24 cellular contexts compared by ENCODE assay signal in the genomic region with DNA sequence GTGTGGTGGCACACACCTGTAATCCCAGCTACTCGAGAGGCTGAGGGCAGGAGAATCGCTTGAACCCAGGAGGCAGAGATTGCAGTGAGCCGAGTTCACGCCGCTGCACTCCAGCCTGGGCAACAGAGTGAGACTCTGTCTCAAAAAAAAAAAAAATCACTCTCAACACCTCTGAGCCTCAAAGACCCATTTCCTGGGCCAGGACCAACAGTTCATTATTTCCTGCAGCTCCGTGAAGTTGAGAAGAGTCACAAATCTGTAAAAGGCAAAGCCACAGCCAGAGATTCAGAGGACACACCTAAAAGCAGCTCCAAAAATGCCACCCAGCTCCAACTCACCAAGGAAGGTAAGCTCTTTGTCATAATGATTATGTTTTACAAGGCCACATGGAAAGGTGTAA. TPM values are rescaled to one million over a fixed set of nuclear protein-coding genes. Genes with fewer than 3 reads are reported as not detected.
DNase-seq lines count a peak whose midpoint lies in the region; ATAC-seq and TF ChIP-seq lines count a peak whose summit lies in the region.
"Had no signal": no experiment of that assay in that cellular context is flagged by ENCODE, and none has a peak within 500 bp of the region (broad histone marks: within the 10 kb centered on the region; RNA-seq: fewer than 3 reads in every experiment).

No MANE protein-coding gene starts in this region.

- no peak overlapping the region for H3K9ac ChIP-seq in colonic mucosa (ENCODE audit: low read depth in 2 of 2, low read length in 2 of 2)
- H3K9ac ChIP-seq: BLaER1 treated with 17β-estradiol and CSF1 and Interleukin-3, amounts not matched to agents 10 nM and 100 nM; GM23248 had no signal

- intact Hi-C loops in activated CD4-positive, alpha-beta memory T cell treated with anti-CD3 and anti-CD28 coated beads for 36 hours (cut with micrococcal nuclease): no loop called here
- intact Hi-C loops in natural killer cell (cut with micrococcal nuclease): no loop called here
- intact Hi-C loops in colonic mucosa (cut with DNase I): no loop called here

- no peaks in the 10 kb centered on the region for H3K9me3 ChIP-seq in CD8-positive, alpha-beta memory T cell (ENCODE audit: low read length)
- H3K9me3 ChIP-seq in colonic mucosa: no peaks in the 10 kb centered on the region
- H3K9me3 ChIP-seq: A549; BE2C; BLaER1 treated with 17β-estradiol and CSF1 and Interleukin-3, amounts not matched to agents 10 nM and 100 nM had no signal

- H3K36me3 Mint-ChIP-seq in activated CD4-positive, alpha-beta memory T cell treated with anti-CD3 and anti-CD28 coated beads, Interleukin-2, amount 10 ng/mL, durations not matched to agents 7 days and 5 days (ENCODE audit: low read depth): no peaks in the 10 kb centered on the region
- H3K36me3 Mint-ChIP-seq in activated CD4-positive, alpha-beta memory T cell treated with anti-CD3 and anti-CD28 coated beads for 36 hours: no peaks in the 10 kb centered on the region
- peaks cover 0 to 4% (median 3%) of the 10 kb centered on the region in 3 donors for H3K36me3 Mint-ChIP-seq in CD8-positive, alpha-beta memory T cell
- H3K36me3 Mint-ChIP-seq in effector memory CD8-positive, alpha-beta T cell (ENCODE audit: insufficient read depth): peaks cover 3% of the 10 kb centered on the region
- peaks cover 7% of the 10 kb centered on the region for H3K36me3 Mint-ChIP-seq in natural killer cell
- H3K36me3 Mint-ChIP-seq: CD14-positive monocyte had no signal

- H3K4me3 ChIP-seq in CD8-positive, alpha-beta memory T cell (ENCODE audit: low read length): no peak overlapping the region
- no peak overlapping the region for H3K4me3 ChIP-seq in colonic mucosa
- H3K4me3 ChIP-seq: A549; BLaER1 treated with 17β-estradiol and CSF1 and Interleukin-3, amounts not matched to agents 10 nM and 100 nM; GM23248 had no signal

- H3K4me1 ChIP-seq in CD8-positive, alpha-beta memory T cell (ENCODE audit: insufficient read depth, low read length): peaks cover 15% of the 10 kb centered on the region
- H3K4me1 ChIP-seq in colonic mucosa: no peaks in the 10 kb centered on the region
- H3K4me1 ChIP-seq: BE2C; BLaER1 treated with 17β-estradiol and CSF1 and Interleukin-3, amounts not matched to agents 10 nM and 100 nM had no signal

- no peak for TF ChIP-seq CTCF in natural killer cell (IDR thresholded peaks at IDR 0.05)
- no peak for TF ChIP-seq CTCF in colonic mucosa (IDR thresholded peaks at IDR 0.05)

- H3K36me3 ChIP-seq in CD8-positive, alpha-beta memory T cell (ENCODE audit: insufficient read depth, low read length): no peaks in the 10 kb centered on the region
- no peaks in the 10 kb centered on the region for H3K36me3 ChIP-seq in colonic mucosa
- H3K36me3 ChIP-seq: BE2C; BLaER1 treated with 17β-estradiol and CSF1 and Interleukin-3, amounts not matched to agents 10 nM and 100 nM had no signal

- peaks cover 20% of the 10 kb centered on the region for H3K27me3 Mint-ChIP-seq in activated CD4-positive, alpha-beta memory T cell treated with anti-CD3 and anti-CD28 coated beads, Interleukin-2, amount 10 ng/mL, durations not matched to agents 7 days and 5 days
- H3K27me3 Mint-ChIP-seq in activated CD4-positive, alpha-beta memory T cell treated with anti-CD3 and anti-CD28 coated beads for 36 hours: peaks cover 6% of the 10 kb centered on the region
- H3K27me3 Mint-ChIP-seq in CD8-positive, alpha-beta memory T cell: peaks cover 4 to 18% of the 10 kb centered on the region in 2 donors
- H3K27me3 Mint-ChIP-seq in effector memory CD8-positive, alpha-beta T cell: peaks cover 0 to 25% of the 10 kb centered on the region in 2 donors
- peaks cover 4 to 16% of the 10 kb centered on the region in 2 donors for H3K27me3 Mint-ChIP-seq in natural killer cell (ENCODE audit: low read depth in 2 of 2)

- H3K4me1 Mint-ChIP-seq in activated CD4-positive, alpha-beta memory T cell treated with anti-CD3 and anti-CD28 coated beads, Interleukin-2, amount 10 ng/mL, durations not matched to agents 7 days and 5 days: peaks cover 9% of the 10 kb centered on the region
- H3K4me1 Mint-ChIP-seq in activated CD4-positive, alpha-beta memory T cell treated with anti-CD3 and anti-CD28 coated beads for 36 hours (ENCODE audit: low read depth): no peaks in the 10 kb centered on the region
- peaks cover 18 to 22% (median 19%) of the 10 kb centered on the region in 3 donors for H3K4me1 Mint-ChIP-seq in CD8-positive, alpha-beta memory T cell
- peaks cover 9 to 17% of the 10 kb centered on the region in 2 donors for H3K4me1 Mint-ChIP-seq in effector memory CD8-positive, alpha-beta T cell (ENCODE audit: low read depth in 2 of 2)
- H3K4me1 Mint-ChIP-seq in natural killer cell: peaks cover 54 to 57% of the 10 kb centered on the region in 2 donors
- H3K4me1 Mint-ChIP-seq: CD14-positive monocyte had no signal

- no peak overlapping the region for H3K27ac ChIP-seq in CD8-positive, alpha-beta memory T cell (ENCODE audit: low read depth, low read length)
- no peak overlapping the region for H3K27ac ChIP-seq in colonic mucosa
- H3K27ac ChIP-seq: A549; BLaER1 treated with 17β-estradiol and CSF1 and Interleukin-3, amounts not matched to agents 10 nM and 100 nM; GM23248 had no signal

- ATAC-seq in effector memory CD8-positive, alpha-beta T cell (replicated peaks): peak; percentile 76
- ATAC-seq in natural killer cell (peak; percentile 75 to 93 (median 82)), GM19395 (IDR thresholded peaks at IDR 0.05; ENCODE audit: unreplicated experiment) (no peak)
- ATAC-seq: A549 had no signal

- peak overlapping the region; percentile 61 for H3K27ac Mint-ChIP-seq in activated CD4-positive, alpha-beta memory T cell treated with anti-CD3 and anti-CD28 coated beads, Interleukin-2, amount 10 ng/mL, durations not matched to agents 7 days and 5 days
- H3K27ac Mint-ChIP-seq in activated CD4-positive, alpha-beta memory T cell treated with anti-CD3 and anti-CD28 coated beads for 36 hours: no peak overlapping the region
- H3K27ac Mint-ChIP-seq in CD8-positive, alpha-beta memory T cell: peak overlapping the region in 7 of 8 donors; percentile 3 to 84 (median 50)
- H3K27ac Mint-ChIP-seq in effector memory CD8-positive, alpha-beta T cell: peak overlapping the region; percentile 32 to 81
- peak overlapping the region; percentile 79 to 89 for H3K27ac Mint-ChIP-seq in natural killer cell
- H3K27ac Mint-ChIP-seq: CD14-positive monocyte; CD4-positive, alpha-beta T cell had no signal

- no peaks in the 10 kb centered on the region for H3K27me3 ChIP-seq in CD8-positive, alpha-beta memory T cell (ENCODE audit: insufficient read depth, low read length, poor library complexity, severe bottlenecking)
- no peaks in the 10 kb centered on the region for H3K27me3 ChIP-seq in colonic mucosa
- H3K27me3 ChIP-seq: BE2C; BLaER1 treated with 17β-estradiol and CSF1 and Interleukin-3, amounts not matched to agents 10 nM and 100 nM had no signal

- H3K9me3 Mint-ChIP-seq in activated CD4-positive, alpha-beta memory T cell treated with anti-CD3 and anti-CD28 coated beads, Interleukin-2, amount 10 ng/mL, durations not matched to agents 7 days and 5 days: no peaks in the 10 kb centered on the region
- H3K9me3 Mint-ChIP-seq in activated CD4-positive, alpha-beta memory T cell treated with anti-CD3 and anti-CD28 coated beads for 36 hours: no peaks in the 10 kb centered on the region
- H3K9me3 Mint-ChIP-seq in CD8-positive, alpha-beta memory T cell: peaks cover 0 to 1% (median 0%) of the 10 kb centered on the region in 5 donors
- H3K9me3 Mint-ChIP-seq in effector memory CD8-positive, alpha-beta T cell: no peaks in the 10 kb centered on the region
- no peaks in the 10 kb centered on the region for H3K9me3 Mint-ChIP-seq in natural killer cell
- H3K9me3 Mint-ChIP-seq: CD4-positive, alpha-beta T cell had no signal

- CTCF ChIA-PET in activated CD4-positive, alpha-beta memory T cell treated with anti-CD3 and anti-CD28 coated beads, Interleukin-2, amount 10 ng/mL, durations not matched to agents 7 days and 5 days (lab: Charles Lee): interaction anchor here (0.6 to 1.8 kb wide), 5 partner anchors 10 to 121 kb away, joined by 3 to 12 read pairs (median 4); no protein-coding TSS in a partner anchor
- CTCF ChIA-PET in activated CD4-positive, alpha-beta memory T cell treated with anti-CD3 and anti-CD28 coated beads for 36 hours (lab: Charles Lee): interaction anchor here (1.1 to 1.6 kb wide), 3 partner anchors 9 to 148 kb away, joined by 3 to 9 read pairs (median 3); no protein-coding TSS in a partner anchor
- CTCF ChIA-PET in CD8-positive, alpha-beta memory T cell (lab: Charles Lee): interaction anchor here (0.8 to 1.6 kb wide), 4 partner anchors 10 to 115 kb away, joined by 3 to 7 read pairs (median 4); no protein-coding TSS in a partner anchor

- H3K4me3 Mint-ChIP-seq in activated CD4-positive, alpha-beta memory T cell treated with anti-CD3 and anti-CD28 coated beads, Interleukin-2, amount 10 ng/mL, durations not matched to agents 7 days and 5 days: no peak overlapping the region
- H3K4me3 Mint-ChIP-seq in activated CD4-positive, alpha-beta memory T cell treated with anti-CD3 and anti-CD28 coated beads for 36 hours: no peak overlapping the region
- peak overlapping the region in 6 of 7 donors; percentile 50 to 78 (median 75) for H3K4me3 Mint-ChIP-seq in CD8-positive, alpha-beta memory T cell
- H3K4me3 Mint-ChIP-seq in effector memory CD8-positive, alpha-beta T cell: peak overlapping the region; percentile 37 to 51
- peak overlapping the region; percentile 87 for H3K4me3 Mint-ChIP-seq in natural killer cell
- H3K4me3 Mint-ChIP-seq: CD14-positive monocyte; CD4-positive, alpha-beta T cell had no signal

- POLR2A ChIA-PET in activated CD4-positive, alpha-beta memory T cell treated with anti-CD3 and anti-CD28 coated beads, Interleukin-2, amount 10 ng/mL, durations not matched to agents 7 days and 5 days (lab: Charles Lee): interaction anchor here (1.2 to 2.3 kb wide), 3 partner anchors 14 to 166 kb away, joined by 6 to 16 read pairs (median 8); partner anchors contain the start of genes NOP56 and SNRPB
- POLR2A ChIA-PET in activated CD4-positive, alpha-beta memory T cell treated with anti-CD3 and anti-CD28 coated beads for 36 hours (lab: Charles Lee): interaction anchor here (1.1 kb wide), 1 partner anchor 15 kb away, joined by 4 read pairs; the partner anchor contains the start of gene NOP56
- POLR2A ChIA-PET in CD8-positive, alpha-beta memory T cell (lab: Charles Lee): interaction anchor here (0.6 to 1.2 kb wide), 4 partner anchors 15 to 167 kb away, joined by 3 to 5 read pairs (median 4); partner anchors contain the start of gene NOP56

- no peak for DNase-seq in activated CD4-positive, alpha-beta memory T cell treated with anti-CD3 and anti-CD28 coated beads, Interleukin-2, amount 10 ng/mL, durations not matched to agents 7 days and 5 days
- no peak for DNase-seq in activated CD4-positive, alpha-beta memory T cell treated with anti-CD3 and anti-CD28 coated beads for 36 hours
- DNase-seq in CD8-positive, alpha-beta memory T cell: peak in 1 of 5 donors; percentile 39
- no peak for DNase-seq in effector memory CD8-positive, alpha-beta T cell
- DNase-seq in natural killer cell (no peak), colonic mucosa (no peak)
- DNase-seq: 8988T; ACHN; AML-193; BE2C; Calu3; CD4-positive, alpha-beta T cell; COR-L47; DMS53; DMS79 treated with DMSO at 0.1 percent for 48 hours; GF-D8; GM23248; H7; HCEC 1CT had no signal

RNA-seq across cellular contexts. Expression of gene NOP56, which starts 15.2 kb away (rescaled TPM):
- total RNA-seq in activated CD4-positive, alpha-beta memory T cell treated with anti-CD3 and anti-CD28 coated beads, Interleukin-2, amount 10 ng/mL, durations not matched to agents 7 days and 5 days: 100 to 1,000 TPM; 285 to 302 TPM
- 100 to 1,000 TPM; 402 to 408 TPM for total RNA-seq in activated CD4-positive, alpha-beta memory T cell treated with anti-CD3 and anti-CD28 coated beads for 36 hours
- 100 to 1,000 TPM; 888 to 920 TPM for total RNA-seq in CD8-positive, alpha-beta memory T cell
- 106 TPM for polyA plus RNA-seq in CD8-positive, alpha-beta memory T cell
- total RNA-seq in natural killer cell (100 to 1,000 TPM; 169 to 216 (median 214) TPM), colonic mucosa (100 to 1,000 TPM in 1 of 2 donors, 10 to 100 TPM in 1; 66.3 to 186 TPM)

RNA-seq across cellular contexts. Expression of gene IDH3B, which starts 26.8 kb away (rescaled TPM):
- total RNA-seq in activated CD4-positive, alpha-beta memory T cell treated with anti-CD3 and anti-CD28 coated beads, Interleukin-2, amount 10 ng/mL, durations not matched to agents 7 days and 5 days: 10 to 100 TPM; 78.8 to 82.2 TPM
- total RNA-seq in activated CD4-positive, alpha-beta memory T cell treated with anti-CD3 and anti-CD28 coated beads for 36 hours: 10 to 100 TPM; 95.6 to 99.1 TPM
- total RNA-seq in CD8-positive, alpha-beta memory T cell: 100 to 1,000 TPM; 138 to 145 TPM
- 107 TPM for polyA plus RNA-seq in CD8-positive, alpha-beta memory T cell
- total RNA-seq in natural killer cell (100 to 1,000 TPM; 149 to 161 (median 153) TPM), colonic mucosa (100 to 1,000 TPM; 117 to 140 TPM)

RNA-seq across cellular contexts. Expression of gene EBF4, which starts 55.3 kb away (rescaled TPM):
- total RNA-seq in activated CD4-positive, alpha-beta memory T cell treated with anti-CD3 and anti-CD28 coated beads, Interleukin-2, amount 10 ng/mL, durations not matched to agents 7 days and 5 days: 1 to 10 TPM; 2.7 to 2.9 TPM
- 1 to 10 TPM; 5.9 to 6.6 TPM for total RNA-seq in activated CD4-positive, alpha-beta memory T cell treated with anti-CD3 and anti-CD28 coated beads for 36 hours
- total RNA-seq in CD8-positive, alpha-beta memory T cell: under 1 TPM; 0.66 to 0.92 TPM
- polyA plus RNA-seq in CD8-positive, alpha-beta memory T cell: 2.0 TPM
- total RNA-seq in natural killer cell (10 to 100 TPM; 17.1 to 21.7 (median 20.4) TPM), colonic mucosa (1 to 10 TPM; 2.0 to 7.5 TPM)
- total RNA-seq: G401, GM23248 had no signal
- polyA plus RNA-seq: CD14-positive monocyte had no signal

Comparison
In these comparisons a context has a peak if more than half of its experiments do, and no peak if none do; other contexts are left out.
1. H3K4me3 Mint-ChIP-seq: peak in CD8-positive, alpha-beta memory T cell (6 of 7), effector memory CD8-positive, alpha-beta T cell (2 of 2) and natural killer cell (single experiment); none in activated CD4-positive, alpha-beta memory T cell treated with anti-CD3 and anti-CD28 coated beads, Interleukin-2, amount 10 ng/mL, durations not matched to agents 7 days and 5 days (single experiment) and activated CD4-positive, alpha-beta memory T cell treated with anti-CD3 and anti-CD28 coated beads for 36 hours (single experiment).